In genomic region chr15:41512078-41512394, GRCh38 we compare ENCODE assay signal across 8 cellular contexts. TPM values are rescaled to one million over a fixed set of nuclear protein-coding genes. Genes with fewer than 3 reads are reported as not detected.
DNase-seq lines count a peak whose midpoint lies in the region; ATAC-seq and TF ChIP-seq lines count a peak whose summit lies in the region.

No MANE protein-coding gene starts in this region.

- H3K23ac ChIP-seq in trophoblast cell (ENCODE audit: low read length) = no peak overlapping the region

- no peaks in the 10 kb centered on the region for H3K4me1 ChIP-seq in ES-I3 (ENCODE audit: insufficient read depth, low read length)
- peaks cover 13 to 25% of the 10 kb centered on the region in 2 experiments for H3K4me1 ChIP-seq in trophoblast cell (ENCODE audit: control insufficient read depth in 1 of 2, insufficient read depth in 2 of 2, low read length in 2 of 2)

- no peak overlapping the region for H2BK5ac ChIP-seq in trophoblast cell (ENCODE audit: low read depth, low read length, poor library complexity)

- peaks cover 3% of the 10 kb centered on the region for H3K36me3 Mint-ChIP-seq in T-cell
- H3K36me3 Mint-ChIP-seq in endothelial cell (ENCODE audit: low read depth, unreplicated experiment) = peaks cover 15% of the 10 kb centered on the region

- no peak overlapping the region for H2BK120ac ChIP-seq in trophoblast cell (ENCODE audit: insufficient read depth, low read length, poor library complexity)

- H3K4me3 Mint-ChIP-seq in T-cell (peak overlapping the region; percentile 72 to 80 (median 76)), endothelial cell (ENCODE audit: unreplicated experiment) (no peak overlapping the region)

- H3K4me2 ChIP-seq in trophoblast cell (ENCODE audit: low read length) = peak overlapping the region; percentile 42

- no peak overlapping the region for H4K91ac ChIP-seq in trophoblast cell (ENCODE audit: low read depth, low read length)

- H3K4me1 Mint-ChIP-seq in T-cell = peaks cover 24 to 34% (median 24%) of the 10 kb centered on the region in 3 donors
- peaks cover 5% of the 10 kb centered on the region for H3K4me1 Mint-ChIP-seq in endothelial cell (ENCODE audit: unreplicated experiment)

- H3K14ac ChIP-seq in trophoblast cell (ENCODE audit: low read length) = no peak overlapping the region

- CTCF ChIA-PET in T-cell (lab: Charles Lee) = no interaction called here

- H3K9me3 Mint-ChIP-seq in T-cell (no peaks in the 10 kb centered on the region), endothelial cell (ENCODE audit: unreplicated experiment) (no peaks in the 10 kb centered on the region)

- H3K79me1 ChIP-seq in trophoblast cell (ENCODE audit: low read length) = no peaks in the 10 kb centered on the region

- H3K27ac Mint-ChIP-seq in T-cell (peak overlapping the region in 1 of 2 donors; percentile 31), endothelial cell (ENCODE audit: unreplicated experiment) (no peak overlapping the region)

- POLR2A ChIA-PET in T-cell (lab: Charles Lee) = no interaction called here

- ATAC-seq in T-cell (replicated peaks in 1 of 4) (peak; percentile 43 to 58 (median 50)), HG03439 (IDR thresholded peaks at IDR 0.05; ENCODE audit: unreplicated experiment) (no peak)

- no peaks in the 10 kb centered on the region for H3K79me2 ChIP-seq in trophoblast cell (ENCODE audit: control insufficient read depth, insufficient read depth, low read length, poor library complexity)

- DNase-seq in T-cell (peak in 6 of 34 experiments; percentile 17 to 30 (median 24)), endothelial cell (ENCODE audit: low spot score) (peak; percentile 11), trophoblast cell (no peak), NCI-H2171 treated with DMSO at 0.1 percent for 48 hours (lab: John Stamatoyannopoulos, UW) (no peak), NOMO-1 treated with DMSO at 0.1 percent for 48 hours (lab: John Stamatoyannopoulos, UW; ENCODE audit: unreplicated experiment) (no peak), NCI-H2196 treated with DMSO at 0.1 percent for 48 hours (lab: John Stamatoyannopoulos, UW; ENCODE audit: unreplicated experiment) (no peak)

- TF ChIP-seq CTCF in endothelial cell (IDR thresholded peaks at IDR 0.05; ENCODE audit: unreplicated experiment) = no peak

- H3K9ac ChIP-seq in ES-I3 (ENCODE audit: low read depth, low read length) = peak overlapping the region; percentile 33; the same call in 1 of the 2 replicates
- no peak overlapping the region for H3K9ac ChIP-seq in trophoblast cell (ENCODE audit: low read length)

- no peak overlapping the region for H4K12ac ChIP-seq in trophoblast cell (ENCODE audit: low read depth, low read length)

- no peaks in the 10 kb centered on the region for H3K36me3 ChIP-seq in ES-I3 (ENCODE audit: insufficient read depth, low read length)
- no peaks in the 10 kb centered on the region for H3K36me3 ChIP-seq in trophoblast cell (ENCODE audit: control insufficient read depth in 1 of 2, insufficient read depth in 2 of 2, low read length in 2 of 2)

- peaks cover 14 to 26% of the 10 kb centered on the region in 2 donors for H3K27me3 Mint-ChIP-seq in T-cell
- H3K27me3 Mint-ChIP-seq in endothelial cell (ENCODE audit: unreplicated experiment) = peaks cover 20% of the 10 kb centered on the region

- no peak overlapping the region for H3K4ac ChIP-seq in trophoblast cell (ENCODE audit: low read depth, low read length)

- H2BK12ac ChIP-seq in trophoblast cell (ENCODE audit: low read length) = no peak overlapping the region

- no peak overlapping the region for H2AK5ac ChIP-seq in trophoblast cell (ENCODE audit: low read length)

- WGBS in trophoblast cell (ENCODE audit: extremely low coverage, insufficient coverage, insufficient read length) = no CpG with 5 or more reads among the region's 30 CpGs

- H3K9me3 ChIP-seq in ES-I3 (ENCODE audit: control insufficient read depth, insufficient read depth, low read length) = no peaks in the 10 kb centered on the region
- H3K9me3 ChIP-seq in trophoblast cell (ENCODE audit: insufficient read depth, low read depth, low read length) = peaks cover 2% of the 10 kb centered on the region

- H3K27me3 ChIP-seq in trophoblast cell (ENCODE audit: insufficient read depth, low read length) = peaks cover 39% of the 10 kb centered on the region

- H2AFZ ChIP-seq in trophoblast cell (ENCODE audit: insufficient read depth, low read length, poor library complexity) = no peak overlapping the region

- no peak overlapping the region for H3K27ac ChIP-seq in trophoblast cell (ENCODE audit: low read depth, low read length)

- no peak overlapping the region for H3K18ac ChIP-seq in trophoblast cell (ENCODE audit: low read length)

- no peak overlapping the region for H3K4me3 ChIP-seq in trophoblast cell (ENCODE audit: low read depth, low read length)

- H4K8ac ChIP-seq in trophoblast cell (ENCODE audit: low read depth, low read length) = no peak overlapping the region

RNA-seq across cellular contexts. Expression of gene LTK, which starts 1.6 kb away (rescaled TPM):
- total RNA-seq in T-cell (10 to 100 TPM in 1 of 5 donors, 1 to 10 TPM in 4; 2.0 to 14.3 (median 6.8) TPM), endothelial cell (ENCODE audit: unreplicated experiment) (25.7 TPM)
- polyA plus RNA-seq in trophoblast cell (2013) = 0.39 and 0.47 TPM in 2 replicates

RNA-seq across cellular contexts. Expression of gene ITPKA, which starts 18.4 kb away (rescaled TPM):
- total RNA-seq in T-cell (under 1 TPM in 1 of 5 donors, not detected in 4; 0.38 TPM), endothelial cell (ENCODE audit: unreplicated experiment) (4.2 TPM)
- 0.57 and 0.81 TPM in 2 replicates for polyA plus RNA-seq in trophoblast cell (2013)

RNA-seq across cellular contexts. Expression of gene RPAP1, which starts 32.0 kb away (rescaled TPM):
- total RNA-seq in T-cell (10 to 100 TPM; 33.5 to 57.8 (median 53.2) TPM), endothelial cell (ENCODE audit: unreplicated experiment) (41.2 TPM)
- polyA plus RNA-seq in trophoblast cell (2013) = 27.4 and 28.9 TPM in 2 replicates

RNA-seq across cellular contexts. Expression of gene TYRO3, which starts 47.0 kb away (rescaled TPM):
- total RNA-seq in T-cell = 1 to 10 TPM in 1 of 5 donors, under 1 TPM in 3, not detected in 1; 0.62 to 1.5 (median 0.78) TPM
- total RNA-seq in endothelial cell (ENCODE audit: unreplicated experiment) = 115 TPM
- polyA plus RNA-seq in trophoblast cell (2013) = 174 and 187 TPM in 2 replicates
